21 cellular contexts compared by ENCODE assay signal in genomic region chr5:23742701-23743100, GRCh38.
DNase-seq lines count a peak whose midpoint lies in the region; TF ChIP-seq lines count a peak whose summit lies in the region.
"Had no signal": no experiment of that assay in that cellular context is flagged by ENCODE, and none has a peak within 500 bp of the region (broad histone marks: within the 10 kb centered on the region; RNA-seq: fewer than 3 reads in every experiment).

No MANE protein-coding gene starts in this region.

- H3K27me3 Mint-ChIP-seq in H9 (ENCODE audit: low read depth) = no peaks in the 10 kb centered on the region; the same call in 1 of the 2 replicates
- H3K27me3 Mint-ChIP-seq: activated CD4-positive, alpha-beta memory T cell treated with anti-CD3 and anti-CD28 coated beads for 36 hours; naive thymus-derived CD4-positive, alpha-beta T cell had no signal

- H3K27me3 ChIP-seq in H9 (ENCODE audit: insufficient read depth, low read length) (no peaks in the 10 kb centered on the region), MM.1S (replicated peaks; ENCODE audit: insufficient read depth, low read length) (no peaks in the 10 kb centered on the region), SJCRH30 (no peaks in the 10 kb centered on the region)
- H3K27me3 ChIP-seq: adrenal gland, cardiac muscle cell, pancreas, suprapubic skin had no signal

- no peaks in the 10 kb centered on the region for H3K9me3 Mint-ChIP-seq in H9

- H2BK15ac ChIP-seq in H9 (ENCODE audit: low read depth, low read length) = no peak overlapping the region

- H3K79me2 ChIP-seq in H9 (ENCODE audit: insufficient read depth, low read length) (no peaks in the 10 kb centered on the region), MM.1S (ENCODE audit: low read length) (no peaks in the 10 kb centered on the region)

- H3K9ac ChIP-seq in H9 (ENCODE audit: extremely low read depth, insufficient read length, low read length) (no peak overlapping the region), MM.1S (ENCODE audit: low read length) (no peak overlapping the region)

- no peaks in the 10 kb centered on the region for H3F3A ChIP-seq in MM.1S (ENCODE audit: insufficient read depth, low read length)

- H3K4me1 ChIP-seq in H9 (ENCODE audit: insufficient read depth, low read length) (no peaks in the 10 kb centered on the region), MM.1S (ENCODE audit: low read length) (no peaks in the 10 kb centered on the region), SJCRH30 (peaks cover 3% of the 10 kb centered on the region; the same call in 1 of the 2 replicates)
- H3K4me1 ChIP-seq: adrenal gland, pancreas, suprapubic skin had no signal

- H3K4me3 Mint-ChIP-seq in H9 = no peak overlapping the region
- H3K4me3 Mint-ChIP-seq: activated CD4-positive, alpha-beta memory T cell treated with anti-CD3 and anti-CD28 coated beads for 36 hours; naive thymus-derived CD4-positive, alpha-beta T cell; stimulated activated effector memory CD8-positive, alpha-beta T cell treated with anti-CD3 and anti-CD28 coated beads, Interleukin-12 subunit alpha, Interleukin-12 subunit beta, amount 100 ng/mL, for 72 hours had no signal

- H4K8ac ChIP-seq in H9 (replicated peaks; ENCODE audit: insufficient read length, low read depth, low read length) = no peak overlapping the region

- POLR2A ChIA-PET in RWPE1 (lab: Yijun Ruan, JAX; ENCODE audit: low non-redundant PET) = no interaction called here

- H2BK20ac ChIP-seq in H9 (ENCODE audit: low read depth, low read length, poor library complexity, severe bottlenecking) = no peak overlapping the region

- no peak overlapping the region for H2BK5ac ChIP-seq in H9 (ENCODE audit: insufficient read length, low read length)

- no peaks in the 10 kb centered on the region for H3K9me3 ChIP-seq in H9 (ENCODE audit: control insufficient read depth, low read depth, low read length)
- H3K9me3 ChIP-seq in MM.1S (replicated peaks; ENCODE audit: insufficient read depth, low read length) = no peaks in the 10 kb centered on the region
- no peaks in the 10 kb centered on the region for H3K9me3 ChIP-seq in SJCRH30 (replicated peaks)
- H3K9me3 ChIP-seq: adrenal gland, pancreas, suprapubic skin had no signal

- H3K4me1 Mint-ChIP-seq in H9 = no peaks in the 10 kb centered on the region
- H3K4me1 Mint-ChIP-seq: naive thymus-derived CD4-positive, alpha-beta T cell; stimulated activated effector memory CD8-positive, alpha-beta T cell treated with anti-CD3 and anti-CD28 coated beads, Interleukin-12 subunit alpha, Interleukin-12 subunit beta, amount 100 ng/mL, for 72 hours had no signal

- no peak overlapping the region for H3K56ac ChIP-seq in H9 (ENCODE audit: insufficient read length, low read depth, low read length)

- H3K9me2 ChIP-seq in MM.1S (replicated peaks; ENCODE audit: insufficient read depth, low read length) = no peaks in the 10 kb centered on the region

- DNase-seq in DMS53 (lab: John Stamatoyannopoulos, UW) (peak; percentile 12), DMS53 treated with DMSO at 0.1 percent for 48 hours (lab: John Stamatoyannopoulos, UW; ENCODE audit: unreplicated experiment) (no peak), H9 (no peak), RWPE1 (ENCODE audit: low spot score) (peak; percentile 6), epithelial cell of proximal tubule (ENCODE audit: low read depth) (no peak), NCI-H1436 treated with DMSO at 0.1 percent for 48 hours (lab: John Stamatoyannopoulos, UW) (no peak), MM.1S (no peak), SJCRH30 (no peak)
- DNase-seq: 8988T; activated CD4-positive, alpha-beta memory T cell treated with anti-CD3 and anti-CD28 coated beads for 36 hours; activated CD4-positive, CD25-positive, alpha-beta regulatory T cell; activated T-cell treated with anti-CD3 and anti-CD28 coated beads for 4 hours; adrenal gland; GF-D8; IMR-90; naive thymus-derived CD4-positive, alpha-beta T cell; NCI-H2029; pancreas had no signal

- H3K27ac Mint-ChIP-seq in H9 = no peak overlapping the region
- H3K27ac Mint-ChIP-seq: activated CD4-positive, alpha-beta memory T cell treated with anti-CD3 and anti-CD28 coated beads for 36 hours; naive thymus-derived CD4-positive, alpha-beta T cell; stimulated activated effector memory CD8-positive, alpha-beta T cell treated with anti-CD3 and anti-CD28 coated beads, Interleukin-12 subunit alpha, Interleukin-12 subunit beta, amount 100 ng/mL, for 72 hours had no signal

- H3K4ac ChIP-seq in H9 (ENCODE audit: low read depth, low read length) = no peak overlapping the region

- H4K91ac ChIP-seq in H9 (ENCODE audit: insufficient read length, low read depth, low read length) = no peak overlapping the region

- H3T11ph ChIP-seq in H9 (ENCODE audit: low read length) = no peak overlapping the region

- CTCF ChIA-PET in RWPE1 (lab: Yijun Ruan, JAX) = no interaction called here

- no peak overlapping the region for H2BK12ac ChIP-seq in H9 (ENCODE audit: insufficient read length, low read depth, low read length)

- H3K4me2 ChIP-seq in H9 (ENCODE audit: insufficient read depth, insufficient read length, low read length) (no peak overlapping the region), MM.1S (ENCODE audit: low read depth, low read length) (no peak overlapping the region)

- no peak overlapping the region for H2AK5ac ChIP-seq in H9 (ENCODE audit: insufficient read length, low read length)

- H3K4me3 ChIP-seq in epithelial cell of proximal tubule (ENCODE audit: low read depth, low read length) (no peak overlapping the region), MM.1S (ENCODE audit: low read length) (no peak overlapping the region), SJCRH30 (no peak overlapping the region)
- H3K4me3 ChIP-seq: adrenal gland, cardiac muscle cell, pancreas, suprapubic skin had no signal

- H2BK120ac ChIP-seq in H9 (ENCODE audit: low read depth, low read length, poor library complexity, severe bottlenecking) = no peak overlapping the region

- no peak overlapping the region for H4K5ac ChIP-seq in H9 (ENCODE audit: insufficient read length, low read depth, low read length)

- no peaks in the 10 kb centered on the region for H3K23me2 ChIP-seq in H9 (ENCODE audit: insufficient read length, low read depth, low read length, poor library complexity, severe bottlenecking)

- H4K20me1 ChIP-seq in H9 (ENCODE audit: control insufficient read depth, insufficient read depth, insufficient read length) = no peaks in the 10 kb centered on the region
- H4K20me1 ChIP-seq in MM.1S (ENCODE audit: insufficient read depth, low read length) = no peaks in the 10 kb centered on the region

- no peaks in the 10 kb centered on the region for H3K36me3 ChIP-seq in MM.1S (replicated peaks; ENCODE audit: insufficient read depth, low read length)
- H3K36me3 ChIP-seq in SJCRH30 = no peaks in the 10 kb centered on the region
- H3K36me3 ChIP-seq: adrenal gland, cardiac muscle cell, pancreas, suprapubic skin had no signal

- 0 out of 3 replicates have a peak, but pooled peaks have one; percentile 12 for TF ChIP-seq CTCF in H9 (conservative IDR thresholded peaks at IDR 0.05)
- peak; percentile 17 for TF ChIP-seq CTCF in RWPE1 (conservative IDR thresholded peaks at IDR 0.05; ENCODE audit: low read depth)
- peak; percentile 20 for TF ChIP-seq CTCF in epithelial cell of proximal tubule (conservative IDR thresholded peaks at IDR 0.05; ENCODE audit: low read depth, low read length)
- no peak for TF ChIP-seq CTCF in MM.1S (IDR thresholded peaks at IDR 0.05; ENCODE audit: low read length)

- no peaks in the 10 kb centered on the region for H3K79me1 ChIP-seq in H9 (ENCODE audit: insufficient read depth, low read depth, low read length, poor library complexity, severe bottlenecking)

- H3K36me3 Mint-ChIP-seq in H9 (ENCODE audit: insufficient read depth in 1 of 3, low read depth in 3 of 3) = no peaks in the 10 kb centered on the region
- H3K36me3 Mint-ChIP-seq: activated CD4-positive, alpha-beta memory T cell treated with anti-CD3 and anti-CD28 coated beads for 36 hours; naive thymus-derived CD4-positive, alpha-beta T cell; stimulated activated effector memory CD8-positive, alpha-beta T cell treated with anti-CD3 and anti-CD28 coated beads, Interleukin-12 subunit alpha, Interleukin-12 subunit beta, amount 100 ng/mL, for 72 hours had no signal

- no peak overlapping the region for H3K18ac ChIP-seq in H9 (ENCODE audit: insufficient read length, low read depth, low read length)

- H3K14ac ChIP-seq in H9 (ENCODE audit: insufficient read depth, low read length) = no peak overlapping the region

- H3K27ac ChIP-seq in H9 (ENCODE audit: insufficient read length, low read depth, low read length) = no peak overlapping the region
- no peak overlapping the region for H3K27ac ChIP-seq in RWPE1
- no peak overlapping the region for H3K27ac ChIP-seq in MM.1S (ENCODE audit: low read length)
- no peak overlapping the region for H3K27ac ChIP-seq in SJCRH30
- H3K27ac ChIP-seq: adrenal gland, cardiac muscle cell, pancreas, suprapubic skin had no signal

- H2AFZ ChIP-seq in H9 (ENCODE audit: low read length) (no peak overlapping the region), MM.1S (ENCODE audit: low read length) (no peak overlapping the region)

- H3K23ac ChIP-seq in H9 (ENCODE audit: insufficient read length, low read depth, low read length) = no peak overlapping the region

Comparison
In these comparisons a context has a peak if more than half of its experiments do, and no peak if none do; other contexts are left out.
1. DNase-seq: peak in DMS53 (single experiment) and RWPE1 (single experiment); none in DMS53 treated with DMSO at 0.1 percent for 48 hours (single experiment), H9 (single experiment), epithelial cell of proximal tubule (single experiment), NCI-H1436 treated with DMSO at 0.1 percent for 48 hours (single experiment), MM.1S (single experiment) and SJCRH30 (0 of 2).